In the genomic region with DNA sequence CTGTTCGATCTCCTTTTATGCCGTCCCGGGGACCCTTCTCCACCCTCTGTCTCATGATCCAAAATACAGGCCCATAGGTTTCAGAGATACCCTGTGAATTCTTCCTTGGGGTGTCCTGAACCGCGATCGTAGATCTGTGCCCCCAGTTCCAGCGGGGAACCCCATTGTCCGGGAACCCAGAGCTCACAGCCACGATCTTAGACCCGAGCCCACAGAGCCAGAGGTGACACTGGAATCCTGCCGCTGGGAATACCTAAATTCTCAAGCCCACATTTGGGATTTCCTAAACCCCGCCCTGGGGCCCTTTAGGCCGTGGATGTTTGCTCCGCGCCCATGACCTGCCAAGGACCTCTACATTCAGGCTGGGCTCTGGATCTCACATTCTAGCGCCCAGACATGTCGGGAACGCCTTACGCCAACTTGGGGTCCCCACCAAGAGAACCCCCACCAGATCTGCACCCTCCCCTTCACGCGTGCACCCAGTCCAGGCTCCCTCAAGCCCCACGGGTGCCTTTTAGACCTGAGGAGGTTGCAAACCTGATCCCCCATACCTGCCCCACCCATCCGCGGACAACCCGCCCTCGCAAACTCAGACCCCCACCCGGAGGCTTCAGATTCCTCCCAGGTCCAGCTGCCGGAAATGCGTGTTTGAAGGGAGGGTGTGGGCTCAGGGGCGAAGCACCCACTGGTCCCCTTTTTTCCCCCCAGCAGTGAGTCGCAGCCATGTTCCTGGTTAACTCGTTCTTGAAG, we compare ENCODE assay signal across 8 cellular contexts. TPM values are rescaled to one million over a fixed set of nuclear protein-coding genes. Genes with fewer than 3 reads are reported as not detected.
A peak's percentile ranks its signal among the peaks of the same experiment; 100 is the strongest.
DNase-seq lines count a peak whose midpoint lies in the region; ATAC-seq and TF ChIP-seq lines count a peak whose summit lies in the region.

No MANE protein-coding gene starts in this region.

- POLR2A ChIA-PET in AG04449 (lab: Yijun Ruan, JAX): interaction anchor here (1.0 to 2.0 kb wide), 2 partner anchors 12 to 25 kb away, joined by 3 to 19 read pairs; no protein-coding TSS in a partner anchor

- no peaks in the 10 kb centered on the region for H3K9me3 ChIP-seq in RWPE2 (ENCODE audit: severe bottlenecking)
- H3K9me3 ChIP-seq in right atrium auricular region: no peaks in the 10 kb centered on the region

- peaks cover 12% of the 10 kb centered on the region for H3K4me1 ChIP-seq in RWPE2 (ENCODE audit: insufficient read depth, poor library complexity, severe bottlenecking)
- peaks cover 0 to 35% of the 10 kb centered on the region in 2 donors for H3K4me1 ChIP-seq in right atrium auricular region

- ATAC-seq in GM18498 (IDR thresholded peaks at IDR 0.05; ENCODE audit: unreplicated experiment): peak; percentile 23
- ATAC-seq in RWPE2 (ENCODE audit: low read depth): peak; percentile 5; the same call in 1 of the 3 replicates
- no peak for ATAC-seq in HG03521 (IDR thresholded peaks at IDR 0.05; ENCODE audit: unreplicated experiment)

- H3K4me3 ChIP-seq in AG04449 (ENCODE audit: low read depth, low read length) (peak overlapping the region; percentile 96), RWPE2 (ENCODE audit: severe bottlenecking) (peak overlapping the region; percentile 72), right atrium auricular region (peak overlapping the region; percentile 80 to 99)
- peak overlapping the region; percentile 97 for H3K4me3 ChIP-seq in Jurkat, Clone E6-1 (ENCODE audit: low read length)

- H3K27ac ChIP-seq in RWPE2 (ENCODE audit: poor library complexity, severe bottlenecking) (peak overlapping the region; percentile 95), right atrium auricular region (peak overlapping the region; percentile 97 to 100)

- no peaks in the 10 kb centered on the region for H3K27me3 ChIP-seq in RWPE2 (ENCODE audit: insufficient read depth, poor library complexity, severe bottlenecking)
- H3K27me3 ChIP-seq in right atrium auricular region: no peaks in the 10 kb centered on the region

- TF ChIP-seq CTCF in AG04449 (IDR thresholded peaks at IDR 0.05; ENCODE audit: insufficient read depth, low read length, missing control alignments) (no peak), RWPE2 (IDR thresholded peaks at IDR 0.05; ENCODE audit: poor library complexity, severe bottlenecking) (no peak), right atrium auricular region (IDR thresholded peaks at IDR 0.05) (no peak)

- DNase-seq in AG04449 (ENCODE audit: low read depth, low spot score): no peak
- peak; percentile 57 for DNase-seq in Jurkat, Clone E6-1 (ENCODE audit: low read depth, low spot score)
- DNase-seq in RWPE2 (ENCODE audit: low spot score): no peak
- DNase-seq in amniotic epithelial cell (ENCODE audit: low read depth): peak; percentile 43
- no peak for DNase-seq in right atrium auricular region (ENCODE audit: low spot score)
- DNase-seq in retina: peak; percentile 65

- peaks cover 34% of the 10 kb centered on the region for H3K36me3 ChIP-seq in RWPE2 (ENCODE audit: low read depth)
- H3K36me3 ChIP-seq in right atrium auricular region: peaks cover 33% of the 10 kb centered on the region

- CTCF ChIA-PET in AG04449 (lab: Yijun Ruan, JAX): interaction anchor here (0.6 kb wide), 1 partner anchor 13 kb away, joined by 3 read pairs; no protein-coding TSS in a partner anchor

RNA-seq across cellular contexts. Expression of gene CAPNS1, which starts 0.6 kb away (rescaled TPM):
- polyA plus RNA-seq in Jurkat, Clone E6-1 (2012; ENCODE audit: insufficient read depth, insufficient read length): 517 TPM
- 100 to 1,000 TPM; 222 to 238 TPM for total RNA-seq in right atrium auricular region

RNA-seq across cellular contexts. Expression of gene COX7A1, which starts 11.8 kb away (rescaled TPM):
- polyA plus RNA-seq in Jurkat, Clone E6-1 (2012; ENCODE audit: insufficient read depth, insufficient read length): not detected
- total RNA-seq in right atrium auricular region: 100 to 1,000 TPM; 136 to 347 TPM

RNA-seq across cellular contexts. Expression of gene TBCB, which starts 25.2 kb away (rescaled TPM):
- polyA plus RNA-seq in Jurkat, Clone E6-1 (2012; ENCODE audit: insufficient read depth, insufficient read length): 234 TPM
- total RNA-seq in right atrium auricular region: 100 to 1,000 TPM; 107 to 110 TPM

RNA-seq across cellular contexts. Expression of gene POLR2I, which starts 25.8 kb away (rescaled TPM):
- 266 TPM for polyA plus RNA-seq in Jurkat, Clone E6-1 (2012; ENCODE audit: insufficient read depth, insufficient read length)
- total RNA-seq in right atrium auricular region: 100 to 1,000 TPM in 1 of 2 donors, 10 to 100 TPM in 1; 76.9 to 121 TPM

RNA-seq across cellular contexts. Expression of gene OVOL3, which starts 29.5 kb away (rescaled TPM):
- polyA plus RNA-seq in Jurkat, Clone E6-1 (2012; ENCODE audit: insufficient read depth, insufficient read length): not detected
- total RNA-seq in right atrium auricular region: not detected

Comparison
In these comparisons a context has a peak if more than half of its experiments do, and no peak if none do; other contexts are left out.
1. DNase-seq: peak in Jurkat, Clone E6-1 (single experiment), amniotic epithelial cell (single experiment) and retina (single experiment); none in AG04449 (single experiment), RWPE2 (single experiment) and right atrium auricular region (single experiment).
2. Peak in every context shown above with its lines, with median percentiles within 50 percentile points of each other: H3K4me3 ChIP-seq.